In genomic region chr3:32143849-32144757, GRCh38 we compare ENCODE assay signal across 8 cellular contexts. TPM values are rescaled to one million over a fixed set of nuclear protein-coding genes. Genes with fewer than 3 reads are reported as not detected.
DNase-seq lines count a peak whose midpoint lies in the region; ATAC-seq and TF ChIP-seq lines count a peak whose summit lies in the region.

No MANE protein-coding gene starts in this region.

- DNase-seq in ELR (ENCODE audit: low read depth) (peak; percentile 94), H4 (ENCODE audit: low spot score) (peak; percentile 79), NCI-H1105 treated with DMSO at 0.1 percent for 48 hours (lab: John Stamatoyannopoulos, UW) (peak; percentile 23), T follicular helper cell (ENCODE audit: low read depth) (peak; percentile 32), body of pancreas (peak; percentile 54 to 72 (median 58)), iPS-NIHi11 (ENCODE audit: low spot score) (peak; percentile 78)
- DNase-seq in stimulated activated CD4-positive, alpha-beta T cell treated with anti-CD3 and anti-CD28 coated beads, Interleukin-1b, Interleukin-23, amount 100 ng/mL, for 24 hours (ENCODE audit: low read depth in 4 of 4, low spot score in 1 of 4), result peak; percentile 9 to 37 (median 22)

- WGBS in body of pancreas, 2 donors, result 65 to 67% methylated on average over 11 of the region's 11 CpGs

- no peaks in the 10 kb centered on the region for H3K27me3 ChIP-seq in body of pancreas

- TF ChIP-seq CTCF in body of pancreas (IDR thresholded peaks at IDR 0.05), result peak; percentile 58 to 85 (median 80)

- H3K9me3 ChIP-seq in body of pancreas, result no peaks in the 10 kb centered on the region

- ATAC-seq in body of pancreas (peak; percentile 56), HG02970 (IDR thresholded peaks at IDR 0.05; ENCODE audit: low FRiP score, unreplicated experiment) (no peak)

- H3K4me3 ChIP-seq in body of pancreas, result no peak overlapping the region

- H3K4me1 ChIP-seq in body of pancreas, result no peaks in the 10 kb centered on the region

- H3K36me3 ChIP-seq in body of pancreas (replicated peaks in 1 of 2; ENCODE audit: insufficient read depth in 1 of 2, low read depth in 2 of 2), result peaks cover 0 to 8% of the 10 kb centered on the region in 2 donors

- intact Hi-C loops in body of pancreas (cut with DNase I), result no loop called here

- H3K27ac ChIP-seq in body of pancreas, result no peak overlapping the region

- no peak for TF ChIP-seq POLR2A in body of pancreas (IDR thresholded peaks at IDR 0.05)

RNA-seq across cellular contexts. Expression of gene GPD1L, which starts 37.7 kb away (rescaled TPM):
- 10.1 and 10.8 TPM in 2 replicates for total RNA-seq in H4 (2014; rRNA removed; shearing (Covaris generic))
- 10 to 100 TPM; 23.6 to 97.6 TPM for total RNA-seq in body of pancreas

Comparison
In these comparisons a context has a peak if more than half of its experiments do, and no peak if none do; other contexts are left out.
1. DNase-seq: peak in every context shown above with its lines; median percentile 94 in ELR; 79 in H4; 78 in iPS-NIHi11; 58 in body of pancreas; 32 in T follicular helper cell; 23 in NCI-H1105 treated with DMSO at 0.1 percent for 48 hours; 22 in stimulated activated CD4-positive, alpha-beta T cell treated with anti-CD3 and anti-CD28 coated beads, Interleukin-1b, Interleukin-23, amount 100 ng/mL, for 24 hours.